In genomic region chr11:85661972-85662664, GRCh38 we compare ENCODE assay signal across 9 cellular contexts. TPM values are rescaled to one million over a fixed set of nuclear protein-coding genes. Genes with fewer than 3 reads are reported as not detected.
DNase-seq lines count a peak whose midpoint lies in the region; ATAC-seq and TF ChIP-seq lines count a peak whose summit lies in the region.
"Had no signal": no experiment of that assay in that cellular context is flagged by ENCODE, and none has a peak within 500 bp of the region (broad histone marks: within the 10 kb centered on the region; RNA-seq: fewer than 3 reads in every experiment).

No MANE protein-coding gene starts in this region.

- no peaks in the 10 kb centered on the region for H3K9me2 ChIP-seq in Karpas-422 (replicated peaks; ENCODE audit: insufficient read depth, low read length)

- peaks cover 55% of the 10 kb centered on the region for H4K20me1 ChIP-seq in Karpas-422 (ENCODE audit: insufficient read depth, low read depth, low read length)

- peaks cover 58% of the 10 kb centered on the region for H3K4me1 Mint-ChIP-seq in central memory CD8-positive, alpha-beta T cell
- peaks cover 38 to 78% (median 57%) of the 10 kb centered on the region in 7 donors for H3K4me1 Mint-ChIP-seq in naive thymus-derived CD4-positive, alpha-beta T cell

- DNase-seq in AG10803 (ENCODE audit: low read depth) (peak; percentile 55), Karpas-422 (no peak), omental fat pad (ENCODE audit: low spot score) (no peak), GM10248 (ENCODE audit: extremely low spot score) (no peak), NCI-H1105 treated with DMSO at 0.1 percent for 48 hours (lab: John Stamatoyannopoulos, UW) (no peak), GM13977 (ENCODE audit: low spot score) (no peak)
- no peak for DNase-seq in central memory CD8-positive, alpha-beta T cell (ENCODE audit: low spot score in 2 of 2)
- no peak for DNase-seq in naive thymus-derived CD4-positive, alpha-beta T cell

- no peaks in the 10 kb centered on the region for H3K9me3 ChIP-seq in Karpas-422 (ENCODE audit: low read length)
- H3K9me3 ChIP-seq in naive thymus-derived CD4-positive, alpha-beta T cell (ENCODE audit: control insufficient read depth in 2 of 3, low read length in 3 of 3): no peaks in the 10 kb centered on the region

- H3K27me3 ChIP-seq in Karpas-422 (ENCODE audit: low read length): no peaks in the 10 kb centered on the region
- no peaks in the 10 kb centered on the region for H3K27me3 ChIP-seq in naive thymus-derived CD4-positive, alpha-beta T cell (ENCODE audit: control insufficient read depth in 2 of 2, insufficient read depth in 2 of 2, low read length in 2 of 2)

- peaks cover 65% of the 10 kb centered on the region for H3K36me3 ChIP-seq in Karpas-422 (ENCODE audit: insufficient read depth, low read length)
- peaks cover 0 to 15% (median 7%) of the 10 kb centered on the region in 3 experiments for H3K36me3 ChIP-seq in naive thymus-derived CD4-positive, alpha-beta T cell (ENCODE audit: control insufficient read depth in 2 of 3, insufficient read depth in 3 of 3, low read length in 3 of 3)

- CTCF ChIA-PET in naive thymus-derived CD4-positive, alpha-beta T cell (lab: Charles Lee): no interaction called here
- CTCF ChIA-PET in GM10248 (lab: Yijun Ruan, JAX): no interaction called here

- no peak overlapping the region for H3K27ac ChIP-seq in Karpas-422 (ENCODE audit: low read length)
- H3K27ac ChIP-seq in naive thymus-derived CD4-positive, alpha-beta T cell (ENCODE audit: low read depth, low read length): peak overlapping the region; percentile 99

- POLR2A ChIA-PET in naive thymus-derived CD4-positive, alpha-beta T cell (lab: Charles Lee): interaction anchor here (11.9 kb wide), 1 partner anchor 13 kb away, joined by 207 read pairs; the partner anchor contains the start of gene TMEM126A
- POLR2A ChIA-PET in GM10248 (lab: Yijun Ruan, JAX): no interaction called here

- no peak overlapping the region for H2AFZ ChIP-seq in Karpas-422 (ENCODE audit: low read length)

- no peaks in the 10 kb centered on the region for H3K27me3 Mint-ChIP-seq in central memory CD8-positive, alpha-beta T cell
- H3K27me3 Mint-ChIP-seq in naive thymus-derived CD4-positive, alpha-beta T cell: no peaks in the 10 kb centered on the region

- peak overlapping the region; percentile 98 for H3K4me3 Mint-ChIP-seq in central memory CD8-positive, alpha-beta T cell
- H3K4me3 Mint-ChIP-seq in naive thymus-derived CD4-positive, alpha-beta T cell: peak overlapping the region; percentile 61 to 100 (median 80)

- intact Hi-C loops in naive thymus-derived CD4-positive, alpha-beta T cell (cut with micrococcal nuclease): loop anchor here (1.0 to 10.0 kb wide), 2 partner anchors 9 to 937 kb away; no protein-coding TSS in a partner anchor

- in situ Hi-C loops in GM13977 (cut with MboI; ENCODE audit: low pct_unique_long_range_greater_than_20kb, low sequenced_read_pairs, unreplicated experiment): no loop called here

- TF ChIP-seq CTCF in AG10803 (conservative IDR thresholded peaks at IDR 0.05; ENCODE audit: low read length) (no peak), omental fat pad (IDR thresholded peaks at IDR 0.05) (no peak), GM10248 (IDR thresholded peaks at IDR 0.05; ENCODE audit: control extremely low read depth, extremely low read depth, low read depth, missing control alignments) (no peak), GM13977 (IDR thresholded peaks at IDR 0.05; ENCODE audit: extremely low read depth, insufficient read depth, missing control alignments) (no peak)

- peaks cover 67% of the 10 kb centered on the region for H3K36me3 Mint-ChIP-seq in central memory CD8-positive, alpha-beta T cell (ENCODE audit: insufficient read depth)
- H3K36me3 Mint-ChIP-seq in naive thymus-derived CD4-positive, alpha-beta T cell: peaks cover 3 to 32% (median 10%) of the 10 kb centered on the region in 5 donors

- H3K27ac Mint-ChIP-seq in central memory CD8-positive, alpha-beta T cell (ENCODE audit: low read depth): peak overlapping the region; percentile 100
- peak overlapping the region in 2 of 9 donors; percentile 43 to 100 for H3K27ac Mint-ChIP-seq in naive thymus-derived CD4-positive, alpha-beta T cell

- no peak for ATAC-seq in central memory CD8-positive, alpha-beta T cell (replicated peaks; ENCODE audit: extremely low read depth, poor library complexity, severe bottlenecking)
- no peak for ATAC-seq in naive thymus-derived CD4-positive, alpha-beta T cell
- ATAC-seq in omental fat pad (ENCODE audit: low FRiP score): no peak

- peak overlapping the region; percentile 89 for H3K4me2 ChIP-seq in Karpas-422 (ENCODE audit: low read depth, low read length, poor library complexity, severe bottlenecking)

- H3K4me3 ChIP-seq in AG10803 (ENCODE audit: low read length) (peak overlapping the region; percentile 78), Karpas-422 (ENCODE audit: low read length) (peak overlapping the region; percentile 75)
- H3K4me3 ChIP-seq in naive thymus-derived CD4-positive, alpha-beta T cell (ENCODE audit: low read length): no peak overlapping the region

- peaks cover 78% of the 10 kb centered on the region for H3K79me2 ChIP-seq in Karpas-422 (ENCODE audit: low read length)

- H3K9ac ChIP-seq in Karpas-422 (ENCODE audit: low read length): peak overlapping the region; percentile 93

- peaks cover 59% of the 10 kb centered on the region for H3K4me1 ChIP-seq in Karpas-422 (ENCODE audit: low read length)
- peaks cover 20 to 39% of the 10 kb centered on the region in 2 donors for H3K4me1 ChIP-seq in naive thymus-derived CD4-positive, alpha-beta T cell (ENCODE audit: control insufficient read depth in 2 of 2, insufficient read depth in 2 of 2, low read length in 2 of 2)

- no peaks in the 10 kb centered on the region for H3K9me3 Mint-ChIP-seq in central memory CD8-positive, alpha-beta T cell
- H3K9me3 Mint-ChIP-seq in naive thymus-derived CD4-positive, alpha-beta T cell: peaks cover 0 to 1% (median 0%) of the 10 kb centered on the region in 11 donors

RNA-seq across cellular contexts. Expression of gene CREBZF, which starts 2.8 kb away (rescaled TPM):
- total RNA-seq in Karpas-422 (2014; rRNA removed; shearing (Covaris generic); ENCODE audit: low replicate concordance): 230 and 297 TPM in 2 replicates
- 100 to 1,000 TPM in 2 of 5 experiments, 10 to 100 TPM in 3; 56.9 to 114 (median 59.7) TPM for total RNA-seq in naive thymus-derived CD4-positive, alpha-beta T cell
- 10 to 100 TPM; 13.0 to 16.8 TPM for polyA plus RNA-seq in naive thymus-derived CD4-positive, alpha-beta T cell
- 10 to 100 TPM; 39.0 to 81.0 (median 48.0) TPM for total RNA-seq in omental fat pad

RNA-seq across cellular contexts. Expression of gene TMEM126A, which starts 14.4 kb away (rescaled TPM):
- total RNA-seq in Karpas-422 (2014; rRNA removed; shearing (Covaris generic); ENCODE audit: low replicate concordance): 29.3 and 77.2 TPM in 2 replicates
- total RNA-seq in naive thymus-derived CD4-positive, alpha-beta T cell: 10 to 100 TPM; 17.8 to 40.8 (median 18.9) TPM
- 10 to 100 TPM; 63.0 to 68.0 TPM for polyA plus RNA-seq in naive thymus-derived CD4-positive, alpha-beta T cell
- total RNA-seq in omental fat pad: 10 to 100 TPM; 14.3 to 40.6 (median 29.1) TPM

RNA-seq across cellular contexts. Expression of gene CCDC89, which starts 23.9 kb away (rescaled TPM):
- 0.37 and 0.40 TPM in 2 replicates for total RNA-seq in Karpas-422 (2014; rRNA removed; shearing (Covaris generic); ENCODE audit: low replicate concordance)
- total RNA-seq in naive thymus-derived CD4-positive, alpha-beta T cell: 1 to 10 TPM in 1 of 5 experiments, under 1 TPM in 1, not detected in 3; 0.73 to 1.2 TPM
- not detected for polyA plus RNA-seq in naive thymus-derived CD4-positive, alpha-beta T cell
- 1 to 10 TPM in 3 of 4 donors, under 1 TPM in 1; 0.60 to 1.7 (median 1.4) TPM for total RNA-seq in omental fat pad

RNA-seq across cellular contexts. Expression of gene TMEM126B, which starts 33.7 kb away (rescaled TPM):
- 92.1 and 188 TPM in 2 replicates for total RNA-seq in Karpas-422 (2014; rRNA removed; shearing (Covaris generic); ENCODE audit: low replicate concordance)
- 10 to 100 TPM; 22.1 to 50.4 (median 36.4) TPM for total RNA-seq in naive thymus-derived CD4-positive, alpha-beta T cell
- polyA plus RNA-seq in naive thymus-derived CD4-positive, alpha-beta T cell: 10 to 100 TPM; 47.1 to 59.3 TPM
- total RNA-seq in omental fat pad: 10 to 100 TPM; 37.3 to 70.1 (median 54.7) TPM

RNA-seq across cellular contexts. Expression of gene DLG2, which starts 35.0 kb away (rescaled TPM):
- total RNA-seq in Karpas-422 (2014; rRNA removed; shearing (Covaris generic); ENCODE audit: low replicate concordance): 2.7 and 6.9 TPM in 2 replicates
- total RNA-seq in naive thymus-derived CD4-positive, alpha-beta T cell: 1 to 10 TPM; 1.1 to 6.1 (median 3.8) TPM
- under 1 TPM; 0.64 to 0.76 TPM for polyA plus RNA-seq in naive thymus-derived CD4-positive, alpha-beta T cell
- total RNA-seq in omental fat pad: 10 to 100 TPM in 2 of 4 donors, 1 to 10 TPM in 2; 4.8 to 13.2 (median 8.1) TPM
- total RNA-seq: M059J had no signal
